19 cellular contexts compared by ENCODE assay signal in genomic region chr14:52121441-52121840, GRCh38. TPM values are rescaled to one million over a fixed set of nuclear protein-coding genes. Genes with fewer than 3 reads are reported as not detected.
DNase-seq lines count a peak whose midpoint lies in the region; TF ChIP-seq lines count a peak whose summit lies in the region.
"Had no signal": no experiment of that assay in that cellular context is flagged by ENCODE, and none has a peak within 500 bp of the region (broad histone marks: within the 10 kb centered on the region; RNA-seq: fewer than 3 reads in every experiment).

No MANE protein-coding gene starts in this region.

- peak; percentile 37 for DNase-seq in EH (ENCODE audit: low read depth)
- peak; percentile 28 for DNase-seq in M059J (ENCODE audit: low read depth)
- DNase-seq in fibroblast of the aortic adventitia (ENCODE audit: low read depth), result peak; percentile 39
- peak; percentile 32 for DNase-seq in stromal cell of bone marrow (ENCODE audit: low read depth)
- DNase-seq in middle frontal gyrus (ENCODE audit: extremely low spot score, low spot score), result no peak
- DNase-seq in activated T-cell treated with anti-CD3 and anti-CD28 coated beads, Interleukin-2, amount 50 U/mL, for 1 hour, result no peak
- DNase-seq in NCI-H1417 treated with DMSO at 0.1 percent for 48 hours (lab: John Stamatoyannopoulos, UW), result no peak
- DNase-seq: CD8-positive, alpha-beta memory T cell; GF-D8; KG1; MV-4-11; NCI-H1105 treated with DMSO at 0.1 percent for 48 hours; NCI-H1694; NCI-H2081 treated with DMSO at 0.1 percent for 48 hours; NCI-H2171 treated with DMSO at 0.1 percent for 48 hours; NCI-H526; OCI-M1 had no signal

- no peak overlapping the region for H3K4me3 ChIP-seq in fibroblast of the aortic adventitia (ENCODE audit: low read depth, low read length)
- H3K4me3 ChIP-seq: SJSA1 had no signal

- no peak for TF ChIP-seq CTCF in fibroblast of the aortic adventitia (IDR thresholded peaks at IDR 0.05; ENCODE audit: insufficient read depth, low read length)

RNA-seq across cellular contexts. Expression of gene NID2, which starts 52.6 kb away (rescaled TPM):
- 69.9 and 72.7 TPM in 2 replicates for total RNA-seq in M059J (2014; rRNA removed; shearing (Covaris generic))
- 146 and 370 TPM in 2 replicates for total RNA-seq in fibroblast of the aortic adventitia (ENCODE audit: low replicate concordance)
- total RNA-seq: A172; CD8-positive, alpha-beta memory T cell had no signal

Comparison
In these comparisons a context has a peak if more than half of its experiments do, and no peak if none do; other contexts are left out.
1. DNase-seq: peak in EH (single experiment), M059J (single experiment), fibroblast of the aortic adventitia (single experiment) and stromal cell of bone marrow (single experiment); none in middle frontal gyrus (single experiment), activated T-cell treated with anti-CD3 and anti-CD28 coated beads, Interleukin-2, amount 50 U/mL, for 1 hour (single experiment) and NCI-H1417 treated with DMSO at 0.1 percent for 48 hours (single experiment).